Comparison of ENCODE assay signal across 9 cellular contexts in genomic region chr2:28497206-28497605, GRCh38. TPM values are rescaled to one million over a fixed set of nuclear protein-coding genes. Genes with fewer than 3 reads are reported as not detected.
"Had no signal": no experiment of that assay in that cellular context is flagged by ENCODE, and none has a peak within 500 bp of the region (broad histone marks: within the 10 kb centered on the region; RNA-seq: fewer than 3 reads in every experiment).

No MANE protein-coding gene starts in this region.

- H3K9me3 Mint-ChIP-seq: HFFc6 had no signal

- H3K27ac Mint-ChIP-seq: HFFc6 had no signal

- H3K4me3 Mint-ChIP-seq: HFFc6 had no signal

- H3K36me3 ChIP-seq: HAP-1 had no signal

- DNase-seq: GM23248, GOT3, H7, HFFc6, IMR-90 had no signal

- H3K4me3 ChIP-seq: GM23248, HAP-1, K562 had no signal

- H3K9me3 ChIP-seq: HAP-1 had no signal

- H3K4me1 ChIP-seq: HAP-1 had no signal

- ATAC-seq: HCT116, K562 had no signal

- H3K27ac ChIP-seq: GM23248 had no signal

- H2AFZ ChIP-seq: GM23248 had no signal

RNA-seq across cellular contexts. Expression of gene PLB1, which starts 1.3 kb away (rescaled TPM):
- total RNA-seq: H7, HT-29 had no signal
